ENCODE assay signal across 12 cellular contexts in genomic region chr1:162136760-162137537, GRCh38.
A peak's percentile ranks its signal among the peaks of the same experiment; 100 is the strongest.
DNase-seq lines count a peak whose midpoint lies in the region; TF ChIP-seq lines count a peak whose summit lies in the region.
"Had no signal": no experiment of that assay in that cellular context is flagged by ENCODE, and none has a peak within 500 bp of the region (broad histone marks: within the 10 kb centered on the region; RNA-seq: fewer than 3 reads in every experiment).

No MANE protein-coding gene starts in this region.

- no peak overlapping the region for H3K9ac ChIP-seq in BLaER1

- no peak overlapping the region for H3K27ac ChIP-seq in BLaER1
- peak overlapping the region; percentile 24 for H3K27ac ChIP-seq in mesodermal cell (ENCODE audit: low read depth, low read length, severe bottlenecking)
- H3K27ac ChIP-seq: heart right ventricle had no signal

- H3K4me2 ChIP-seq in BLaER1, result peak overlapping the region; percentile 63

- peak; percentile 94 for DNase-seq in NCI-H226
- DNase-seq in endothelial cell (ENCODE audit: low spot score), result no peak
- DNase-seq in stimulated activated CD4-positive, alpha-beta T cell treated with anti-CD3 and anti-CD28 coated beads, Interleukin-4, amount 100 ng/mL, for 24 hours, result no peak
- no peak for DNase-seq in NCI-H2081 treated with DMSO at 0.1 percent for 48 hours (lab: John Stamatoyannopoulos, UW)
- no peak for DNase-seq in SIG-M5 (lab: John Stamatoyannopoulos, UW)
- DNase-seq in GM19240 (ENCODE audit: insufficient read length, low spot score), result no peak
- DNase-seq: heart right ventricle; NCI-H1694 treated with DMSO at 0.1 percent for 48 hours; stimulated activated naive CD4-positive, alpha-beta T cell had no signal

- H3K36me3 Mint-ChIP-seq in endothelial cell (ENCODE audit: low read depth, unreplicated experiment), result peaks cover 3% of the 10 kb centered on the region

- H3K27me3 ChIP-seq in BLaER1, result no peaks in the 10 kb centered on the region
- H3K27me3 ChIP-seq: heart right ventricle had no signal

- H3K27ac Mint-ChIP-seq in endothelial cell (ENCODE audit: unreplicated experiment), result peak overlapping the region; percentile 20
- H3K27ac Mint-ChIP-seq: T-helper 2 cell treated with Interferon-gamma antibody and Interleukin-4, amounts not matched to agents 5 μg/mL and 100 μg/mL, for 36 hours had no signal

- peaks cover 4% of the 10 kb centered on the region for H3K27me3 Mint-ChIP-seq in endothelial cell (ENCODE audit: unreplicated experiment)

- no peaks in the 10 kb centered on the region for H3K9me3 Mint-ChIP-seq in endothelial cell (ENCODE audit: unreplicated experiment)
- H3K9me3 Mint-ChIP-seq: T-helper 2 cell treated with Interferon-gamma antibody and Interleukin-4, amounts not matched to agents 5 μg/mL and 100 μg/mL, for 36 hours had no signal

- H3K4me3 ChIP-seq in BLaER1, result no peak overlapping the region
- no peak overlapping the region for H3K4me3 ChIP-seq in mesodermal cell (ENCODE audit: extremely low read depth, insufficient read depth, low read length, poor library complexity, severe bottlenecking)
- H3K4me3 ChIP-seq: heart right ventricle had no signal

- peaks cover 60% of the 10 kb centered on the region for H3K4me1 Mint-ChIP-seq in endothelial cell (ENCODE audit: unreplicated experiment)

- no peaks in the 10 kb centered on the region for H3K9me3 ChIP-seq in BLaER1
- H3K9me3 ChIP-seq in mesodermal cell (ENCODE audit: control insufficient read depth, low read length), result no peaks in the 10 kb centered on the region
- H3K9me3 ChIP-seq: heart right ventricle had no signal

- WGBS in mesodermal cell (ENCODE audit: insufficient coverage in 2 of 2), 2 experiments, result 50 to 53% methylated on average over 5 to 6 of the region's 8 CpGs

- H3K4me3 Mint-ChIP-seq in endothelial cell (ENCODE audit: unreplicated experiment), result no peak overlapping the region
- H3K4me3 Mint-ChIP-seq: T-helper 2 cell treated with Interferon-gamma antibody and Interleukin-4, amounts not matched to agents 5 μg/mL and 100 μg/mL, for 36 hours had no signal

- TF ChIP-seq CTCF in endothelial cell (IDR thresholded peaks at IDR 0.05; ENCODE audit: unreplicated experiment), result no peak

- no peaks in the 10 kb centered on the region for H4K20me1 ChIP-seq in BLaER1

- H3K4me1 ChIP-seq in BLaER1 (peaks cover 21% of the 10 kb centered on the region), mesodermal cell (ENCODE audit: control insufficient read depth, insufficient read depth, low read length, poor library complexity, severe bottlenecking) (peaks cover 45% of the 10 kb centered on the region)

- H3K36me3 ChIP-seq in BLaER1 (no peaks in the 10 kb centered on the region), mesodermal cell (ENCODE audit: control insufficient read depth, insufficient read depth, low read length) (no peaks in the 10 kb centered on the region)
- H3K36me3 ChIP-seq: heart right ventricle had no signal
